Comparison of ENCODE assay signal across 2 cellular contexts in genomic region chr17:1627987-1628855, GRCh38.
TF ChIP-seq lines count a peak whose summit lies in the region.

SLC43A2 (minus strand) TSS chr17:1628834; CDS start chr17:1627874, 960 bp downstream.

TF ChIP-seq in GM23338, 12 proteins besides CTCF, POLR2A, EP300 and RAD21 (continued from another document):
- TF ChIP-seq ZNF462 (CRISPR knock-in tag; IDR thresholded peaks at IDR 0.05) (no peak), CREB1 (CRISPR knock-in tag; IDR thresholded peaks at IDR 0.05; ENCODE audit: low read depth) (no peak), STAT1 (IDR thresholded peaks at IDR 0.05; ENCODE audit: unreplicated experiment) (no peak), POLR2AphosphoS5 (IDR thresholded peaks at IDR 0.05; ENCODE audit: low read depth) (no peak; the same call in 1 of the 2 replicates), EZH2 (IDR thresholded peaks at IDR 0.05; ENCODE audit: low read depth, unreplicated experiment) (no peak), EZH2phosphoT487 (IDR thresholded peaks at IDR 0.05; ENCODE audit: unreplicated experiment) (no peak), ZNF114 (CRISPR knock-in tag; IDR thresholded peaks at IDR 0.05) (no peak)
- TF ChIP-seq, protein P1, sequence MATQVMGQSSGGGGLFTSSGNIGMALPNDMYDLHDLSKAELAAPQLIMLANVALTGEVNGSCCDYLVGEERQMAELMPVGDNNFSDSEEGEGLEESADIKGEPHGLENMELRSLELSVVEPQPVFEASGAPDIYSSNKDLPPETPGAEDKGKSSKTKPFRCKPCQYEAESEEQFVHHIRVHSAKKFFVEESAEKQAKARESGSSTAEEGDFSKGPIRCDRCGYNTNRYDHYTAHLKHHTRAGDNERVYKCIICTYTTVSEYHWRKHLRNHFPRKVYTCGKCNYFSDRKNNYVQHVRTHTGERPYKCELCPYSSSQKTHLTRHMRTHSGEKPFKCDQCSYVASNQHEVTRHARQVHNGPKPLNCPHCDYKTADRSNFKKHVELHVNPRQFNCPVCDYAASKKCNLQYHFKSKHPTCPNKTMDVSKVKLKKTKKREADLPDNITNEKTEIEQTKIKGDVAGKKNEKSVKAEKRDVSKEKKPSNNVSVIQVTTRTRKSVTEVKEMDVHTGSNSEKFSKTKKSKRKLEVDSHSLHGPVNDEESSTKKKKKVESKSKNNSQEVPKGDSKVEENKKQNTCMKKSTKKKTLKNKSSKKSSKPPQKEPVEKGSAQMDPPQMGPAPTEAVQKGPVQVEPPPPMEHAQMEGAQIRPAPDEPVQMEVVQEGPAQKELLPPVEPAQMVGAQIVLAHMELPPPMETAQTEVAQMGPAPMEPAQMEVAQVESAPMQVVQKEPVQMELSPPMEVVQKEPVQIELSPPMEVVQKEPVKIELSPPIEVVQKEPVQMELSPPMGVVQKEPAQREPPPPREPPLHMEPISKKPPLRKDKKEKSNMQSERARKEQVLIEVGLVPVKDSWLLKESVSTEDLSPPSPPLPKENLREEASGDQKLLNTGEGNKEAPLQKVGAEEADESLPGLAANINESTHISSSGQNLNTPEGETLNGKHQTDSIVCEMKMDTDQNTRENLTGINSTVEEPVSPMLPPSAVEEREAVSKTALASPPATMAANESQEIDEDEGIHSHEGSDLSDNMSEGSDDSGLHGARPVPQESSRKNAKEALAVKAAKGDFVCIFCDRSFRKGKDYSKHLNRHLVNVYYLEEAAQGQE (IDR thresholded peaks at IDR 0.05; ENCODE audit: unreplicated experiment), result no peak
- TF ChIP-seq, protein P2, sequence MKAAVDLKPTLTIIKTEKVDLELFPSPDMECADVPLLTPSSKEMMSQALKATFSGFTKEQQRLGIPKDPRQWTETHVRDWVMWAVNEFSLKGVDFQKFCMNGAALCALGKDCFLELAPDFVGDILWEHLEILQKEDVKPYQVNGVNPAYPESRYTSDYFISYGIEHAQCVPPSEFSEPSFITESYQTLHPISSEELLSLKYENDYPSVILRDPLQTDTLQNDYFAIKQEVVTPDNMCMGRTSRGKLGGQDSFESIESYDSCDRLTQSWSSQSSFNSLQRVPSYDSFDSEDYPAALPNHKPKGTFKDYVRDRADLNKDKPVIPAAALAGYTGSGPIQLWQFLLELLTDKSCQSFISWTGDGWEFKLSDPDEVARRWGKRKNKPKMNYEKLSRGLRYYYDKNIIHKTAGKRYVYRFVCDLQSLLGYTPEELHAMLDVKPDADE (IDR thresholded peaks at IDR 0.05), result no peak
TF ChIP-seq in GM23338: peak in this region for 0.

TF ChIP-seq in SK-N-SH, 30 proteins besides CTCF, POLR2A, EP300 and RAD21 (continued from another document):
- TF ChIP-seq, protein P3, sequence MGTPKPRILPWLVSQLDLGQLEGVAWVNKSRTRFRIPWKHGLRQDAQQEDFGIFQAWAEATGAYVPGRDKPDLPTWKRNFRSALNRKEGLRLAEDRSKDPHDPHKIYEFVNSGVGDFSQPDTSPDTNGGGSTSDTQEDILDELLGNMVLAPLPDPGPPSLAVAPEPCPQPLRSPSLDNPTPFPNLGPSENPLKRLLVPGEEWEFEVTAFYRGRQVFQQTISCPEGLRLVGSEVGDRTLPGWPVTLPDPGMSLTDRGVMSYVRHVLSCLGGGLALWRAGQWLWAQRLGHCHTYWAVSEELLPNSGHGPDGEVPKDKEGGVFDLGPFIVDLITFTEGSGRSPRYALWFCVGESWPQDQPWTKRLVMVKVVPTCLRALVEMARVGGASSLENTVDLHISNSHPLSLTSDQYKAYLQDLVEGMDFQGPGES (IDR thresholded peaks at IDR 0.05; ENCODE audit: low read depth, low read length), result peak; percentile 37; the same call in 1 of the 2 replicates
- no peak for TF ChIP-seq GABPA (IDR thresholded peaks at IDR 0.05; ENCODE audit: low read depth)
- TF ChIP-seq SMC3 (IDR thresholded peaks at IDR 0.05; ENCODE audit: low read depth, low read length), result no peak
- no peak for TF ChIP-seq JUND (IDR thresholded peaks at IDR 0.05)
- no peak for TF ChIP-seq POLR2AphosphoS5 (IDR thresholded peaks at IDR 0.05; ENCODE audit: low read depth, low read length)
- no peak for TF ChIP-seq MEF2A (IDR thresholded peaks at IDR 0.05; ENCODE audit: borderline replicate concordance, low read depth)
- TF ChIP-seq NRF1 (IDR thresholded peaks at IDR 0.05; ENCODE audit: low read depth, low read length), result no peak; the same call in 1 of the 2 replicates
- TF ChIP-seq, protein P4, sequence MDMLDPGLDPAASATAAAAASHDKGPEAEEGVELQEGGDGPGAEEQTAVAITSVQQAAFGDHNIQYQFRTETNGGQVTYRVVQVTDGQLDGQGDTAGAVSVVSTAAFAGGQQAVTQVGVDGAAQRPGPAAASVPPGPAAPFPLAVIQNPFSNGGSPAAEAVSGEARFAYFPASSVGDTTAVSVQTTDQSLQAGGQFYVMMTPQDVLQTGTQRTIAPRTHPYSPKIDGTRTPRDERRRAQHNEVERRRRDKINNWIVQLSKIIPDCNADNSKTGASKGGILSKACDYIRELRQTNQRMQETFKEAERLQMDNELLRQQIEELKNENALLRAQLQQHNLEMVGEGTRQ (IDR thresholded peaks at IDR 0.05; ENCODE audit: borderline replicate concordance, low read depth, low read length), result no peak
- TF ChIP-seq, protein P1 (IDR thresholded peaks at IDR 0.05; ENCODE audit: low read depth, low read length), result no peak
- TF ChIP-seq SIN3A (IDR thresholded peaks at IDR 0.05; ENCODE audit: borderline replicate concordance, low read depth, low read length), result no peak
- TF ChIP-seq MXI1 (IDR thresholded peaks at IDR 0.05; ENCODE audit: low read depth, low read length), result peak; percentile 77
- no peak for TF ChIP-seq NFIC (IDR thresholded peaks at IDR 0.05; ENCODE audit: borderline replicate concordance)
- TF ChIP-seq GATA2 (CRISPR knock-in tag; IDR thresholded peaks at IDR 0.05), result no peak
- TF ChIP-seq, protein P5, sequence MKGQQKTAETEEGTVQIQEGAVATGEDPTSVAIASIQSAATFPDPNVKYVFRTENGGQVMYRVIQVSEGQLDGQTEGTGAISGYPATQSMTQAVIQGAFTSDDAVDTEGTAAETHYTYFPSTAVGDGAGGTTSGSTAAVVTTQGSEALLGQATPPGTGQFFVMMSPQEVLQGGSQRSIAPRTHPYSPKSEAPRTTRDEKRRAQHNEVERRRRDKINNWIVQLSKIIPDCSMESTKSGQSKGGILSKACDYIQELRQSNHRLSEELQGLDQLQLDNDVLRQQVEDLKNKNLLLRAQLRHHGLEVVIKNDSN (IDR thresholded peaks at IDR 0.05; ENCODE audit: borderline replicate concordance, low read depth), result no peak
- no peak for TF ChIP-seq YY1 (IDR thresholded peaks at IDR 0.05; ENCODE audit: low read depth)
- TF ChIP-seq CHD2 (IDR thresholded peaks at IDR 0.05; ENCODE audit: low read length, partially characterized antibody), result no peak
- TF ChIP-seq TAF1 (IDR thresholded peaks at IDR 0.05; ENCODE audit: borderline replicate concordance, low read depth, low read length), result no peak
- no peak for TF ChIP-seq TCF12 (IDR thresholded peaks at IDR 0.05)
